In the genomic region with DNA sequence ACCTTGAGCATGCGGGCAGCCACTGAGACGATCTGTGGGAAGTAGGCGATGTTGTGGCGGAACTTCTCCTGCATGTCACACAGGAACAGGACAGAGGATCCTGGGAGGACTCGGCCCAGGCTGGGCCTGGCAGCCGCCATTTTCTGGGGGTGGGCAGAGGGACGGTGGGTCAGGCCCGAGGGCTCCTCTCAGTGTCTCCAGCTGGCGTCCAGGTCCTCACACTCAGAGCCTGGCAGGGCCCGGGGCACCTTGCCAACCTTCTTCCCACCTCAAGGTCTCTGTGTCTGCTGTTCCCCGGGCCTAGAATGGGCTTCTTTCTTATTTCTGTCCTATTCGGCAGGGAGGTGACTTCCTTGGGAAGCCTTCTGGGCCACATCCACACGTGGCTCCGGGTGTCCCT, we compare ENCODE assay signal across 1 cellular context.
TF ChIP-seq lines count a peak whose summit lies in the region.

No MANE protein-coding gene starts in this region.

TF ChIP-seq in IMR-90, 13 proteins besides CTCF, POLR2A, EP300 and RAD21:
- TF ChIP-seq RCOR1 (IDR thresholded peaks at IDR 0.05; ENCODE audit: insufficient replicate concordance, low read length) = no peak
- no peak for TF ChIP-seq MXI1 (IDR thresholded peaks at IDR 0.05; ENCODE audit: borderline replicate concordance, low read depth, low read length)
- no peak for TF ChIP-seq RFX5 (IDR thresholded peaks at IDR 0.05; ENCODE audit: low read depth, low read length)
- TF ChIP-seq, protein P1, sequence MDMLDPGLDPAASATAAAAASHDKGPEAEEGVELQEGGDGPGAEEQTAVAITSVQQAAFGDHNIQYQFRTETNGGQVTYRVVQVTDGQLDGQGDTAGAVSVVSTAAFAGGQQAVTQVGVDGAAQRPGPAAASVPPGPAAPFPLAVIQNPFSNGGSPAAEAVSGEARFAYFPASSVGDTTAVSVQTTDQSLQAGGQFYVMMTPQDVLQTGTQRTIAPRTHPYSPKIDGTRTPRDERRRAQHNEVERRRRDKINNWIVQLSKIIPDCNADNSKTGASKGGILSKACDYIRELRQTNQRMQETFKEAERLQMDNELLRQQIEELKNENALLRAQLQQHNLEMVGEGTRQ (IDR thresholded peaks at IDR 0.05; ENCODE audit: low read depth, low read length) = no peak
- TF ChIP-seq BHLHE40 (IDR thresholded peaks at IDR 0.05; ENCODE audit: low read depth, low read length) = no peak
- no peak for TF ChIP-seq MAFK (IDR thresholded peaks at IDR 0.05; ENCODE audit: low read depth, low read length)
- TF ChIP-seq MAZ (IDR thresholded peaks at IDR 0.05; ENCODE audit: borderline replicate concordance, low read depth, low read length) = no peak
- TF ChIP-seq FOS (IDR thresholded peaks at IDR 0.05; ENCODE audit: low read depth, low read length) = no peak
